In genomic region chr17:10697092-10698081, GRCh38 we compare ENCODE assay signal across 1 cellular context.
TF ChIP-seq lines count a peak whose summit lies in the region.

ADPRM (plus strand) TSS chr17:10697594; CDS start chr17:10704927, 7,333 bp downstream.
SCO1 (minus strand) TSS chr17:10697533; CDS start chr17:10697507, 26 bp downstream.

TF ChIP-seq in H1, 55 proteins besides CTCF, POLR2A, EP300 and RAD21 (continued from another document):
- peak; percentile 27; the same call in 1 of the 2 replicates for TF ChIP-seq MAX (IDR thresholded peaks at IDR 0.05)
- peak; percentile 60; the same call in 1 of the 2 replicates for TF ChIP-seq RBBP5 (IDR thresholded peaks at IDR 0.05; ENCODE audit: borderline replicate concordance, low read depth, low read length)
- peak; percentile 91 for TF ChIP-seq POLR2AphosphoS5 (IDR thresholded peaks at IDR 0.05; ENCODE audit: low read depth, low read length)
- no peak for TF ChIP-seq CBX8 (IDR thresholded peaks at IDR 0.05; ENCODE audit: borderline replicate concordance, low read depth, low read length)
- peak; percentile 32 for TF ChIP-seq SAP30 (IDR thresholded peaks at IDR 0.05; ENCODE audit: insufficient read depth, insufficient replicate concordance, low read length)
- TF ChIP-seq EGR1 (IDR thresholded peaks at IDR 0.05; ENCODE audit: borderline replicate concordance, low read depth, low read length): peak; percentile 62; the same call in 1 of the 2 replicates
- TF ChIP-seq SP2 (IDR thresholded peaks at IDR 0.05; ENCODE audit: low read length): peak; percentile 39; the same call in 1 of the 2 replicates
- TF ChIP-seq POU5F1 (IDR thresholded peaks at IDR 0.05; ENCODE audit: low read depth, low read length): no peak
- peak; percentile 83 for TF ChIP-seq KDM4A (IDR thresholded peaks at IDR 0.05; ENCODE audit: low read depth, low read length, severe bottlenecking)
- no peak for TF ChIP-seq USF2 (IDR thresholded peaks at IDR 0.05; ENCODE audit: low read length)
- TF ChIP-seq FOSL1 (IDR thresholded peaks at IDR 0.05; ENCODE audit: insufficient read depth, low read depth, low read length): no peak
- TF ChIP-seq ASH2L (IDR thresholded peaks at IDR 0.05; ENCODE audit: low read length): peak; percentile 94
- TF ChIP-seq YY1 (IDR thresholded peaks at IDR 0.05; ENCODE audit: low read depth, low read length): peak; percentile 71
- peak; percentile 94 for TF ChIP-seq TAF1 (IDR thresholded peaks at IDR 0.05; ENCODE audit: low read depth, low read length)
- no peak for TF ChIP-seq TEAD4 (IDR thresholded peaks at IDR 0.05; ENCODE audit: low read depth, low read length)
- TF ChIP-seq PHF8 (conservative IDR thresholded peaks at IDR 0.05; ENCODE audit: low read depth, low read length): peak; percentile 92
